In the genomic region with DNA sequence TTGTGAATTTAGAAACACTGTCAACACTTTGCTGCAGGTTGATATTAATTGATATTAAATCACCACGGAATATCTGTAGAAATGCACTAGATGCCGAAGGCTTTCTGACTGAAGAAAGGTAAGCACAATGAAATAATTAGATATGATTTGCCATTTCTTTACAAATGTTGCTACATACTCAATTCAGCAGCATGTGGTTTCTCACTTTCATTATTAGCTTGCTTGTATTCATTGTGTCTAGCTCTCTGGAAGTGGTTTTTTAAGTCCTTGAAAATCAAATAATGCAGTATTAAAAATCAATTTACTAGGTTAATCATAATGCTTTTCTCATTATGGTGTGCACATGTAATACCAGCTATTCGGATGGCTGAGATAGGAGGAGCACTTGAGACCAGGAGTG, we compare ENCODE assay signal across 12 cellular contexts.
DNase-seq lines count a peak whose midpoint lies in the region; ATAC-seq and TF ChIP-seq lines count a peak whose summit lies in the region.
"Had no signal": no experiment of that assay in that cellular context is flagged by ENCODE, and none has a peak within 500 bp of the region (broad histone marks: within the 10 kb centered on the region; RNA-seq: fewer than 3 reads in every experiment).

No MANE protein-coding gene starts in this region.

- in situ Hi-C loops in gastrocnemius medialis (cut with MboI; ENCODE audit: low sequenced_read_pairs in 4 of 4), result no loop called here

- peaks cover 0 to 7% of the 10 kb centered on the region in 2 donors for H3K36me3 ChIP-seq in gastrocnemius medialis
- H3K36me3 ChIP-seq in ascending aorta, result no peaks in the 10 kb centered on the region

- TF ChIP-seq POLR2A in gastrocnemius medialis (IDR thresholded peaks at IDR 0.05), result no peak

- no peak overlapping the region for H3K4me3 Mint-ChIP-seq in activated T-cell treated with anti-CD3 and anti-CD28 coated beads, Interleukin-2, amount 50 U/mL, for 72 hours

- peaks cover 18 to 38% of the 10 kb centered on the region in 2 donors for H3K4me1 ChIP-seq in gastrocnemius medialis
- peaks cover 0 to 8% of the 10 kb centered on the region in 2 donors for H3K4me1 ChIP-seq in ascending aorta

- TF ChIP-seq CTCF in gastrocnemius medialis (IDR thresholded peaks at IDR 0.05 in 4 of 5, conservative IDR thresholded peaks at IDR 0.05 in 1 of 5) (no peak), ascending aorta (IDR thresholded peaks at IDR 0.05) (no peak)

- ATAC-seq in activated T-cell treated with anti-CD3 and anti-CD28 coated beads, Interleukin-2, amount 50 U/mL, for 72 hours (replicated peaks in 1 of 2), result peak; percentile 45 to 49
- peak; percentile 28 for ATAC-seq in GM21825 (IDR thresholded peaks at IDR 0.05; ENCODE audit: unreplicated experiment)
- ATAC-seq in HG03175 (IDR thresholded peaks at IDR 0.05; ENCODE audit: unreplicated experiment), result peak; percentile 45
- no peak for ATAC-seq in gastrocnemius medialis

- H3K4me1 Mint-ChIP-seq in activated T-cell treated with anti-CD3 and anti-CD28 coated beads, Interleukin-2, amount 50 U/mL, for 72 hours (ENCODE audit: low read depth), result peaks cover 22% of the 10 kb centered on the region

- H3K27me3 Mint-ChIP-seq in activated T-cell treated with anti-CD3 and anti-CD28 coated beads, Interleukin-2, amount 50 U/mL, for 72 hours (ENCODE audit: low read depth), result peaks cover 36% of the 10 kb centered on the region

- H3K27me3 ChIP-seq in gastrocnemius medialis (no peaks in the 10 kb centered on the region), ascending aorta (no peaks in the 10 kb centered on the region)

- H3K4me3 ChIP-seq in gastrocnemius medialis (no peak overlapping the region), ascending aorta (no peak overlapping the region)

- H3K9me3 ChIP-seq in gastrocnemius medialis (no peaks in the 10 kb centered on the region), ascending aorta (no peaks in the 10 kb centered on the region)

- intact Hi-C loops in gastrocnemius medialis (cut with DNase I; ENCODE audit: low total_unique reads) (no loop called here), ascending aorta (cut with DNase I) (no loop called here)

- H3K27ac ChIP-seq in gastrocnemius medialis, result no peak overlapping the region
- H3K27ac ChIP-seq in ascending aorta, result no peak overlapping the region

- no peaks in the 10 kb centered on the region for H3K36me3 Mint-ChIP-seq in activated T-cell treated with anti-CD3 and anti-CD28 coated beads, Interleukin-2, amount 50 U/mL, for 72 hours (ENCODE audit: insufficient read depth in 2 of 2)

- no peak overlapping the region for H3K27ac Mint-ChIP-seq in activated T-cell treated with anti-CD3 and anti-CD28 coated beads, Interleukin-2, amount 50 U/mL, for 72 hours

- no peaks in the 10 kb centered on the region for H3K9me3 Mint-ChIP-seq in activated T-cell treated with anti-CD3 and anti-CD28 coated beads, Interleukin-2, amount 50 U/mL, for 72 hours

- no peak for DNase-seq in activated T-cell treated with anti-CD3 and anti-CD28 coated beads, Interleukin-2, amount 50 U/mL, for 72 hours
- DNase-seq in activated T-cell treated with anti-CD3 and anti-CD28 coated beads for 4 hours (no peak), SHP77 treated with DMSO at 0.1 percent for 48 hours (lab: John Stamatoyannopoulos, UW) (no peak), islet precursor cell (no peak), gastrocnemius medialis (no peak), ascending aorta (ENCODE audit: low spot score in 2 of 2) (no peak)
- DNase-seq: 8988T; activated CD8-positive, alpha-beta memory T cell treated with anti-CD3 and anti-CD28 coated beads, Interleukin-2, amount 50 U/mL, for 4 hours; amygdala; retina had no signal

Comparison
In these comparisons a context has a peak if more than half of its experiments do, and no peak if none do; other contexts are left out.
1. ATAC-seq: peak in activated T-cell treated with anti-CD3 and anti-CD28 coated beads, Interleukin-2, amount 50 U/mL, for 72 hours (2 of 2), GM21825 (single experiment) and HG03175 (single experiment); none in gastrocnemius medialis (0 of 2).